8 cellular contexts compared by ENCODE assay signal in genomic region chr17:80195671-80196529, GRCh38. TPM values are rescaled to one million over a fixed set of nuclear protein-coding genes. Genes with fewer than 3 reads are reported as not detected.
DNase-seq lines count a peak whose midpoint lies in the region; FAIRE-seq and TF ChIP-seq lines count a peak whose summit lies in the region.

No MANE protein-coding gene starts in this region.

- H3F3A ChIP-seq in smooth muscle cell (ENCODE audit: low read depth), result no peaks in the 10 kb centered on the region

- no peak overlapping the region for H4K5ac ChIP-seq in H1 (ENCODE audit: insufficient read length, low read depth, low read length)

- no peak overlapping the region for H4K91ac ChIP-seq in H1 (replicated peaks; ENCODE audit: insufficient read length, low read length)

- H3K27me3 ChIP-seq in HL-60 (ENCODE audit: insufficient read depth, poor library complexity, severe bottlenecking) (peaks cover 6% of the 10 kb centered on the region), H1 (replicated peaks in 1 of 4; ENCODE audit: control insufficient read depth in 3 of 4, extremely low read depth in 1 of 4, insufficient read depth in 3 of 4, low read length in 3 of 4) (no peaks in the 10 kb centered on the region; a peak in 1 of 7 replicates), smooth muscle cell (ENCODE audit: low read depth) (no peaks in the 10 kb centered on the region)

- H3K27me3 Mint-ChIP-seq in activated CD4-positive, alpha-beta memory T cell treated with anti-CD3 and anti-CD28 coated beads for 36 hours, result peaks cover 7% of the 10 kb centered on the region

- no peak overlapping the region for H3K14ac ChIP-seq in H1 (ENCODE audit: insufficient read length)

- H3K79me2 ChIP-seq in H1 (ENCODE audit: control insufficient read depth in 1 of 2, insufficient read depth in 2 of 2, low read length in 2 of 2) (no peaks in the 10 kb centered on the region), smooth muscle cell (ENCODE audit: low read depth) (no peaks in the 10 kb centered on the region)

- 0 out of 2 replicates have a peak overlapping the region, but pooled peaks have one; percentile 15 for H4K8ac ChIP-seq in H1 (ENCODE audit: extremely low read depth, insufficient read depth, low read length)

- H3K27ac Mint-ChIP-seq in activated CD4-positive, alpha-beta memory T cell treated with anti-CD3 and anti-CD28 coated beads for 36 hours, result no peak overlapping the region

- peaks cover 0 to 4% (median 0%) of the 10 kb centered on the region in 4 experiments; a peak in 2 of 7 replicates for H3K4me1 ChIP-seq in H1 (replicated peaks in 1 of 4; ENCODE audit: control insufficient read depth in 3 of 4, insufficient read depth in 4 of 4, low read length in 3 of 4)
- no peaks in the 10 kb centered on the region for H3K4me1 ChIP-seq in smooth muscle cell (ENCODE audit: low read depth)

- no peak overlapping the region for H2AFZ ChIP-seq in H1 (ENCODE audit: low read length)
- no peak overlapping the region for H2AFZ ChIP-seq in smooth muscle cell (ENCODE audit: low read depth)

- H2BK20ac ChIP-seq in H1 (ENCODE audit: low read length), result no peak overlapping the region

- TF ChIP-seq EP300 in H1 (IDR thresholded peaks at IDR 0.05; ENCODE audit: borderline replicate concordance in 1 of 2, low read depth in 2 of 2, low read length in 2 of 2), result no peak

- no peak overlapping the region for H3K4ac ChIP-seq in H1 (replicated peaks; ENCODE audit: insufficient read length, low read depth, low read length)

- H2BK12ac ChIP-seq in H1 (ENCODE audit: low read depth, low read length), result no peak overlapping the region

- H4K20me1 ChIP-seq in H1 (replicated peaks in 1 of 2; ENCODE audit: control insufficient read depth in 1 of 2, insufficient read depth in 2 of 2, low read length in 2 of 2) (peaks cover 0 to 1% of the 10 kb centered on the region in 2 experiments), smooth muscle cell (ENCODE audit: low read depth) (no peaks in the 10 kb centered on the region)

- no peaks in the 10 kb centered on the region for H3K23me2 ChIP-seq in H1 (ENCODE audit: low read depth, low read length)

- no peaks in the 10 kb centered on the region for H3K36me3 Mint-ChIP-seq in activated CD4-positive, alpha-beta memory T cell treated with anti-CD3 and anti-CD28 coated beads for 36 hours

- H2BK120ac ChIP-seq in H1 (replicated peaks; ENCODE audit: low read depth, low read length), result no peak overlapping the region

- H3K9ac ChIP-seq in H1 (replicated peaks in 1 of 4; ENCODE audit: extremely low read depth in 1 of 4, low read depth in 3 of 4, low read length in 3 of 4), result no peak overlapping the region
- no peak overlapping the region for H3K9ac ChIP-seq in smooth muscle cell (ENCODE audit: low read depth)

- H3K36me3 ChIP-seq in H1 (ENCODE audit: control insufficient read depth in 2 of 4, insufficient read depth in 4 of 4, low read length in 3 of 4) (no peaks in the 10 kb centered on the region), smooth muscle cell (ENCODE audit: low read depth) (no peaks in the 10 kb centered on the region)

- H3K9me3 ChIP-seq in H1 (ENCODE audit: insufficient read depth in 2 of 2, low read depth in 1 of 2, low read length in 1 of 2) (peaks cover 0 to 2% of the 10 kb centered on the region in 2 experiments; a peak in 1 of 4 replicates), smooth muscle cell (replicated peaks; ENCODE audit: low read depth) (no peaks in the 10 kb centered on the region)

- TF ChIP-seq CTCF in AG09319 (IDR thresholded peaks at IDR 0.05; ENCODE audit: low read depth, low read length) (peak; percentile 89), HL-60 (IDR thresholded peaks at IDR 0.05; ENCODE audit: insufficient read depth, low read length) (peak; percentile 58), H1 (IDR thresholded peaks at IDR 0.05; ENCODE audit: control extremely low read depth in 1 of 3, insufficient read depth in 1 of 3, low read depth in 1 of 3, low read length in 3 of 3) (peak; percentile 91 to 92 (median 91)), smooth muscle cell (IDR thresholded peaks at IDR 0.05; ENCODE audit: borderline replicate concordance, insufficient read depth, poor library complexity, severe bottlenecking) (peak; percentile 99)

- H3K27ac ChIP-seq in HL-60 (replicated peaks), result no peak overlapping the region
- no peak overlapping the region; the same call in 1 of the 2 replicates for H3K27ac ChIP-seq in H1 (ENCODE audit: low read depth, low read length)
- H3K27ac ChIP-seq in smooth muscle cell (ENCODE audit: low read depth), result no peak overlapping the region

- no peak for DNase-seq in AG09319 (ENCODE audit: extremely low read depth, low read depth)
- no peak for DNase-seq in HL-60 (ENCODE audit: low read depth in 1 of 2, low spot score in 1 of 2)
- DNase-seq in activated CD4-positive, alpha-beta memory T cell treated with anti-CD3 and anti-CD28 coated beads for 36 hours, result peak; percentile 65
- peak in 1 of 2 experiments; percentile 90 for DNase-seq in H1 (ENCODE audit: low read depth in 1 of 2, low spot score in 2 of 2)
- no peak for DNase-seq in smooth muscle cell (lab: John Stamatoyannopoulos, UW; ENCODE audit: unreplicated experiment)
- DNase-seq in KG1 (lab: John Stamatoyannopoulos, UW), result no peak
- no peak for DNase-seq in NK-92 treated with Interleukin-12 subunit alpha and Interleukin-12 subunit beta, amount 100 ng/mL, for 24 hours (lab: John Stamatoyannopoulos, UW)
- no peak for DNase-seq in GF-D8 (lab: John Stamatoyannopoulos, UW)

- WGBS in H1 (ENCODE audit: extremely low coverage in 1 of 2, insufficient coverage in 1 of 2, insufficient read length in 1 of 2, insufficient replicate concordance in 2 of 2, low coverage in 1 of 2, low lambda C conversion rate in 2 of 2, missing lambda C conversion rate in 1 of 2), 2 experiments, result 70% methylated on average over 27 of the region's 27 CpGs; no CpG with 5 or more reads in 1 of the 2 experiments
- WGBS in smooth muscle cell (ENCODE audit: low lambda C conversion rate), result 70% methylated on average over 27 of the region's 27 CpGs

- no peak overlapping the region for H3K18ac ChIP-seq in H1 (ENCODE audit: extremely low read depth, low read length)

- no peak overlapping the region for H3K56ac ChIP-seq in H1 (replicated peaks; ENCODE audit: insufficient read length, low read depth, low read length)

- H3K9me3 Mint-ChIP-seq in activated CD4-positive, alpha-beta memory T cell treated with anti-CD3 and anti-CD28 coated beads for 36 hours, result no peaks in the 10 kb centered on the region

- intact Hi-C loops in activated CD4-positive, alpha-beta memory T cell treated with anti-CD3 and anti-CD28 coated beads for 36 hours (cut with micrococcal nuclease), result loop anchor here (1.0 kb wide), 1 partner anchor 57 kb away; no protein-coding TSS in a partner anchor

- peak; percentile 94 to 96 for TF ChIP-seq RAD21 in H1 (IDR thresholded peaks at IDR 0.05 in 1 of 2, conservative IDR thresholded peaks at IDR 0.05 in 1 of 2; ENCODE audit: low read depth in 2 of 2, low read length in 2 of 2)

- H3K4me3 Mint-ChIP-seq in activated CD4-positive, alpha-beta memory T cell treated with anti-CD3 and anti-CD28 coated beads for 36 hours, result no peak overlapping the region

- POLR2A ChIA-PET in activated CD4-positive, alpha-beta memory T cell treated with anti-CD3 and anti-CD28 coated beads for 36 hours (lab: Charles Lee), result no interaction called here
- POLR2A ChIA-PET in H1 (lab: Charles Lee; ENCODE audit: partially characterized antibody), result interaction anchor here (1.0 to 1.8 kb wide), 7 partner anchors 8 to 92 kb away, joined by 3 to 5 read pairs (median 3); no protein-coding TSS in a partner anchor

- H2BK15ac ChIP-seq in H1 (ENCODE audit: low read length), result 0 out of 2 replicates have a peak overlapping the region, but pooled peaks have one; percentile 53

- H3K4me2 ChIP-seq in H1 (ENCODE audit: insufficient read depth in 1 of 2, low read depth in 2 of 2, low read length in 2 of 2) (no peak overlapping the region), smooth muscle cell (no peak overlapping the region)

- FAIRE-seq in H1 (lab: Jason Lieb, UNC), result no peak

- CTCF ChIA-PET in activated CD4-positive, alpha-beta memory T cell treated with anti-CD3 and anti-CD28 coated beads for 36 hours (lab: Charles Lee), result interaction anchor here (0.7 to 3.9 kb wide), 27 partner anchors 8 to 211 kb away, joined by 3 to 41 read pairs (median 4); partner anchors contain the start of gene GAA
- CTCF ChIA-PET in H1 (lab: Charles Lee; ENCODE audit: partially characterized antibody), result interaction anchor here (0.6 to 8.0 kb wide), 70 partner anchors 11 to 446 kb away, joined by 3 to 90 read pairs (median 4); partner anchors contain the start of genes CARD14 and GAA

- no peak for TF ChIP-seq POLR2A in H1 (IDR thresholded peaks at IDR 0.05; ENCODE audit: control extremely low read depth in 1 of 2, low read depth in 2 of 2, low read length in 2 of 2)

- H3K4me3 ChIP-seq in HL-60 (replicated peaks; ENCODE audit: insufficient read depth, low read length) (no peak overlapping the region), H1 (ENCODE audit: extremely low read depth in 1 of 4, insufficient read depth in 2 of 4, low read depth in 3 of 4, low read length in 4 of 4) (no peak overlapping the region), smooth muscle cell (no peak overlapping the region)

- no peak overlapping the region for H3K23ac ChIP-seq in H1 (ENCODE audit: insufficient read length)

- H2AK5ac ChIP-seq in H1 (ENCODE audit: low read depth, low read length), result no peak overlapping the region

- no peak overlapping the region for H2BK5ac ChIP-seq in H1 (ENCODE audit: low read depth, low read length)

- H3K4me1 Mint-ChIP-seq in activated CD4-positive, alpha-beta memory T cell treated with anti-CD3 and anti-CD28 coated beads for 36 hours (ENCODE audit: low read depth), result peaks cover 2% of the 10 kb centered on the region

- no peaks in the 10 kb centered on the region for H3K79me1 ChIP-seq in H1 (ENCODE audit: low read depth, low read length)

RNA-seq across cellular contexts. Expression of gene SGSH, which starts 24.2 kb away (rescaled TPM):
- total RNA-seq in activated CD4-positive, alpha-beta memory T cell treated with anti-CD3 and anti-CD28 coated beads for 36 hours, result 10 to 100 TPM; 37.4 to 44.7 TPM
- total RNA-seq in H1 (2021; fragmentation: NEBNext Ultra II Directional; extraction: Animal tissue kit (Norgen Biotek cat#: 25700)), result 15.6 and 19.6 TPM in 2 replicates
- 18.0 and 39.2 TPM in 2 replicates for polyA plus RNA-seq in H1 (2011; rRNA removed)
- 15.0 TPM for polyA plus RNA-seq in H1 (2011; cell fraction: cytosol; rRNA removed)
- polyA plus RNA-seq in H1 (2011; cell fraction: nucleus; rRNA removed), result 67.1 TPM
- 12.4 to 20.3 TPM (median 15.5 TPM) in 4 replicates for polyA plus RNA-seq in H1 (2012, experiment 1 of 2)
- 9.4 TPM for polyA plus RNA-seq in H1 (2012, experiment 2 of 2)
- polyA plus RNA-seq in H1 (2013, experiment 1 of 2), result 15.4 TPM
- polyA plus RNA-seq in H1 (2013, experiment 2 of 2), result 14.5 TPM
- polyA minus RNA-seq in H1 (2011; rRNA and poly(A)+ RNA removed), result 7.3 and 12.8 TPM in 2 replicates
- polyA minus RNA-seq in H1 (2011; cell fraction: cytosol; rRNA and poly(A)+ RNA removed), result 10.8 TPM
- polyA minus RNA-seq in H1 (2011; cell fraction: nucleus; rRNA and poly(A)+ RNA removed), result 22.3 TPM
- total RNA-seq in smooth muscle cell, result 5.8 and 8.5 TPM in 2 replicates
- polyA plus RNA-seq in smooth muscle cell, result 26.7 and 29.2 TPM in 2 replicates

RNA-seq across cellular contexts. Expression of gene SLC26A11, which starts 24.3 kb away (rescaled TPM):
- total RNA-seq in activated CD4-positive, alpha-beta memory T cell treated with anti-CD3 and anti-CD28 coated beads for 36 hours, result 10 to 100 TPM; 10.1 to 10.6 TPM
- 15.5 and 18.2 TPM in 2 replicates for total RNA-seq in H1 (2021; fragmentation: NEBNext Ultra II Directional; extraction: Animal tissue kit (Norgen Biotek cat#: 25700))
- 25.9 and 36.4 TPM in 2 replicates for polyA plus RNA-seq in H1 (2011; rRNA removed)
- 17.5 TPM for polyA plus RNA-seq in H1 (2011; cell fraction: cytosol; rRNA removed)
- 102 TPM for polyA plus RNA-seq in H1 (2011; cell fraction: nucleus; rRNA removed)
- polyA plus RNA-seq in H1 (2012, experiment 1 of 2), result 15.1 to 18.1 TPM (median 17.1 TPM) in 4 replicates
- polyA plus RNA-seq in H1 (2012, experiment 2 of 2), result 14.0 TPM
- polyA plus RNA-seq in H1 (2013, experiment 1 of 2), result 17.1 TPM
- polyA plus RNA-seq in H1 (2013, experiment 2 of 2), result 15.3 TPM
- polyA minus RNA-seq in H1 (2011; rRNA and poly(A)+ RNA removed), result 11.4 and 14.1 TPM in 2 replicates
- 6.9 TPM for polyA minus RNA-seq in H1 (2011; cell fraction: cytosol; rRNA and poly(A)+ RNA removed)
- polyA minus RNA-seq in H1 (2011; cell fraction: nucleus; rRNA and poly(A)+ RNA removed), result 34.6 TPM
- total RNA-seq in smooth muscle cell, result 8.2 and 13.7 TPM in 2 replicates
- polyA plus RNA-seq in smooth muscle cell, result 10.2 and 12.2 TPM in 2 replicates

RNA-seq across cellular contexts. Expression of gene CARD14, which starts 26.1 kb away (rescaled TPM):
- not detected for total RNA-seq in activated CD4-positive, alpha-beta memory T cell treated with anti-CD3 and anti-CD28 coated beads for 36 hours
- total RNA-seq in H1 (2021; fragmentation: NEBNext Ultra II Directional; extraction: Animal tissue kit (Norgen Biotek cat#: 25700)), result not detected in 2 replicates
- polyA plus RNA-seq in H1 (2011; rRNA removed), result 0.08 and 0.16 TPM in 2 replicates
- polyA plus RNA-seq in H1 (2011; cell fraction: cytosol; rRNA removed), result 0.22 TPM
- polyA plus RNA-seq in H1 (2011; cell fraction: nucleus; rRNA removed), result 0.50 TPM
- polyA plus RNA-seq in H1 (2012, experiment 1 of 2), result 0.28 to 0.57 TPM (median 0.48 TPM) in 4 replicates
- 0.24 TPM for polyA plus RNA-seq in H1 (2012, experiment 2 of 2)
- polyA plus RNA-seq in H1 (2013, experiment 1 of 2), result 0.02 TPM
- 0.06 TPM for polyA plus RNA-seq in H1 (2013, experiment 2 of 2)
- 0.20 and 1.1 TPM in 2 replicates for polyA minus RNA-seq in H1 (2011; rRNA and poly(A)+ RNA removed)
- 1.8 TPM for polyA minus RNA-seq in H1 (2011; cell fraction: cytosol; rRNA and poly(A)+ RNA removed)
- polyA minus RNA-seq in H1 (2011; cell fraction: nucleus; rRNA and poly(A)+ RNA removed), result 0.50 TPM
- total RNA-seq in smooth muscle cell, result 1.8 and 3.9 TPM in 2 replicates
- 1.0 and 3.9 TPM in 2 replicates for polyA plus RNA-seq in smooth muscle cell

RNA-seq across cellular contexts. Expression of gene EIF4A3, which starts 49.0 kb away (rescaled TPM):
- total RNA-seq in activated CD4-positive, alpha-beta memory T cell treated with anti-CD3 and anti-CD28 coated beads for 36 hours, result 100 to 1,000 TPM; 111 to 115 TPM
- total RNA-seq in H1 (2021; fragmentation: NEBNext Ultra II Directional; extraction: Animal tissue kit (Norgen Biotek cat#: 25700)), result 146 and 155 TPM in 2 replicates
- polyA plus RNA-seq in H1 (2011; rRNA removed), result 99.1 and 142 TPM in 2 replicates
- 140 TPM for polyA plus RNA-seq in H1 (2011; cell fraction: cytosol; rRNA removed)
- polyA plus RNA-seq in H1 (2011; cell fraction: nucleus; rRNA removed), result 77.5 TPM
- polyA plus RNA-seq in H1 (2012, experiment 1 of 2), result 156 to 184 TPM (median 166 TPM) in 4 replicates
- 48.6 TPM for polyA plus RNA-seq in H1 (2012, experiment 2 of 2)
- 81.9 TPM for polyA plus RNA-seq in H1 (2013, experiment 1 of 2)
- 84.3 TPM for polyA plus RNA-seq in H1 (2013, experiment 2 of 2)
- 108 and 113 TPM in 2 replicates for polyA minus RNA-seq in H1 (2011; rRNA and poly(A)+ RNA removed)
- polyA minus RNA-seq in H1 (2011; cell fraction: cytosol; rRNA and poly(A)+ RNA removed), result 61.2 TPM
- polyA minus RNA-seq in H1 (2011; cell fraction: nucleus; rRNA and poly(A)+ RNA removed), result 42.7 TPM
- total RNA-seq in smooth muscle cell, result 75.0 and 86.1 TPM in 2 replicates
- 109 and 127 TPM in 2 replicates for polyA plus RNA-seq in smooth muscle cell
